1 cellular context compared by ENCODE assay signal in genomic region chr16:58118801-58119508, GRCh38.
TF ChIP-seq lines count a peak whose summit lies in the region.

No MANE protein-coding gene starts in this region.

TF ChIP-seq in WTC11, 78 proteins besides CTCF, POLR2A, EP300 and RAD21:
- no peak for TF ChIP-seq ZNF219 (CRISPR knock-in tag; IDR thresholded peaks at IDR 0.05; ENCODE audit: borderline replicate concordance)
